ENCODE assay signal across 8 cellular contexts in genomic region chr4:39458505-39459300, GRCh38. TPM values are rescaled to one million over a fixed set of nuclear protein-coding genes. Genes with fewer than 3 reads are reported as not detected.
DNase-seq lines count a peak whose midpoint lies in the region; ATAC-seq, FAIRE-seq and TF ChIP-seq lines count a peak whose summit lies in the region.

TSS of gene LIAS (plus strand) at chr4:39459056. CDS start at chr4:39459118, 62 bp downstream.
TSS of gene RPL9 (minus strand) at chr4:39458922. CDS start at chr4:39458439, 483 bp downstream.

- WGBS in IMR-90 (ENCODE audit: extremely low coverage in 2 of 2, insufficient read length in 1 of 2), 2 experiments = 0% methylated on average over 28 of the region's 55 CpGs; no CpG with 5 or more reads in 1 of the 2 experiments

- H3K79me1 ChIP-seq in IMR-90 (ENCODE audit: low read depth in 1 of 2, low read length in 2 of 2) = peaks cover 21 to 45% of the 10 kb centered on the region in 2 experiments

- no peak within 1 kb of the TSS for H2BK20ac ChIP-seq in IMR-90 (ENCODE audit: low read depth, low read length)

- intact Hi-C loops in IMR-90 (cut with micrococcal nuclease) = no loop called here
- intact Hi-C loops in endothelial cell of umbilical vein (cut with micrococcal nuclease) = loop anchor here (1.0 kb wide), 2 partner anchors 203 to 276 kb away; partner anchors contain the start of gene WDR19

- ATAC-seq in GM21528 (IDR thresholded peaks at IDR 0.05; ENCODE audit: low FRiP score, unreplicated experiment) (peak; percentile 87), IMR-90 (ENCODE audit: low read depth) (peak; percentile 94)

- H2AK9ac ChIP-seq in IMR-90 (replicated peaks; ENCODE audit: low read depth, low read length, poor library complexity) = peak within 1 kb of the TSS; percentile 93

- H3K36me3 ChIP-seq in IMR-90 (ENCODE audit: control insufficient read depth, insufficient read depth, low read length) = peaks cover 24% of the 10 kb centered on the region
- peaks cover 7 to 21% of the 10 kb centered on the region in 2 experiments for H3K36me3 ChIP-seq in endothelial cell of umbilical vein (ENCODE audit: control insufficient read depth in 2 of 2, extremely low read depth in 1 of 2, insufficient read depth in 2 of 2, low read length in 2 of 2)

- TF ChIP-seq POLR2A in IMR-90 (IDR thresholded peaks at IDR 0.05; ENCODE audit: low read depth, low read length) (peak; percentile 98), endothelial cell of umbilical vein (IDR thresholded peaks at IDR 0.05; ENCODE audit: low read depth, low read length) (peak; percentile 98)

- H3K14ac ChIP-seq in IMR-90 (replicated peaks; ENCODE audit: low read depth, low read length) = peak within 1 kb of the TSS; percentile 89

- dilution Hi-C loops in IMR-90 (cut with HindIII; ENCODE audit: low sequenced_read_pairs, unreplicated experiment) = no loop called here
- dilution Hi-C loops in endothelial cell of umbilical vein (cut with MboI; ENCODE audit: extremely low pct_ligation_motif_present, low sequenced_read_pairs) = no loop called here

- H2AFZ ChIP-seq in IMR-90 (replicated peaks; ENCODE audit: low read length, poor library complexity) (peak within 1 kb of the TSS; percentile 78), endothelial cell of umbilical vein (ENCODE audit: low read depth, low read length) (peak within 1 kb of the TSS; percentile 93)

- H3K56ac ChIP-seq in IMR-90 (ENCODE audit: extremely low read depth, insufficient read depth, low read length) = peak within 1 kb of the TSS; percentile 93

- BruUV-seq in IMR-90 (replicated peaks; lab: Mats Ljungman, UMichigan) (no TSS peak), endothelial cell of umbilical vein (replicated peaks; lab: Mats Ljungman, UMichigan) (TSS peak; percentile 51)

- no peak within 1 kb of the TSS for H2BK120ac ChIP-seq in IMR-90 (ENCODE audit: low read depth, low read length)

- H3K27ac ChIP-seq in IMR-90 (ENCODE audit: insufficient read depth, low read length) = peak within 1 kb of the TSS; percentile 70
- peak within 1 kb of the TSS; percentile 83 for H3K27ac ChIP-seq in endothelial cell of umbilical vein (ENCODE audit: insufficient read depth, low read depth, low read length)

- TF ChIP-seq CTCF in IMR-90 (conservative IDR thresholded peaks at IDR 0.05; ENCODE audit: low read depth, low read length) = no peak
- TF ChIP-seq CTCF in endothelial cell of umbilical vein (IDR thresholded peaks at IDR 0.05; ENCODE audit: extremely low read depth in 1 of 2, insufficient read depth in 1 of 2, low read depth in 1 of 2, low read length in 2 of 2) = no peak

- DNase-seq in DMS 273 (lab: John Stamatoyannopoulos, UW; ENCODE audit: unreplicated experiment) (peak; percentile 97), IMR-90 (peak; percentile 100), OCI-M1 (lab: John Stamatoyannopoulos, UW) (peak; percentile 98), activated T-cell treated with anti-CD3 and anti-CD28 coated beads for 24 hours (ENCODE audit: low read depth) (peak; percentile 90), endothelial cell of umbilical vein (ENCODE audit: low read depth, low spot score) (peak; percentile 99), midbrain (lab: John Stamatoyannopoulos, UW) (peak; percentile 95)
- DNase-seq in stimulated activated CD8-positive, alpha-beta memory T cell treated with anti-CD3 and anti-CD28 coated beads, Interleukin-2, amount 100 ng/mL, for 1 hour (ENCODE audit: low read depth in 2 of 2) = peak; percentile 86 to 90

- peak within 1 kb of the TSS; percentile 98 for H3K23ac ChIP-seq in IMR-90 (ENCODE audit: low read depth, low read length)

- H4K91ac ChIP-seq in IMR-90 (ENCODE audit: insufficient read depth, low read depth, low read length) = peak within 1 kb of the TSS; percentile 51

- in situ Hi-C loops in IMR-90 (cut with MboI; ENCODE audit: low sequenced_read_pairs) = no loop called here

- H3K9me1 ChIP-seq in IMR-90 (ENCODE audit: insufficient read depth, low read length) (peaks cover 3% of the 10 kb centered on the region; the same call in 1 of the 2 replicates), endothelial cell of umbilical vein (replicated peaks; ENCODE audit: control insufficient read depth, extremely low read depth, insufficient read depth, low read length) (no peaks in the 10 kb centered on the region)

- POLR2A ChIA-PET in IMR-90 (lab: Charles Lee; ENCODE audit: unreplicated experiment) = interaction anchor here (0.5 to 1.5 kb wide), 9 partner anchors 10 to 511 kb away, joined by 3 to 4 read pairs (median 3); no protein-coding TSS in a partner anchor
- POLR2A ChIA-PET in endothelial cell of umbilical vein (lab: Charles Lee) = interaction anchor here (0.8 to 2.0 kb wide), 3 partner anchors 10 to 203 kb away, joined by 3 to 8 read pairs (median 3); partner anchors contain the start of gene UGDH

- peak within 1 kb of the TSS; percentile 48 to 83 for H4K8ac ChIP-seq in IMR-90 (ENCODE audit: low read depth in 2 of 2, low read length in 2 of 2)

- H3K27me3 ChIP-seq in IMR-90 (ENCODE audit: control insufficient read depth, insufficient read depth, low read length) (no peaks in the 10 kb centered on the region), endothelial cell of umbilical vein (ENCODE audit: control insufficient read depth in 2 of 2, insufficient read depth in 2 of 2, low read length in 2 of 2) (no peaks in the 10 kb centered on the region)

- H3K9me3 ChIP-seq in IMR-90 (ENCODE audit: control insufficient read depth, insufficient read depth, low read length) (no peaks in the 10 kb centered on the region), endothelial cell of umbilical vein (replicated peaks; ENCODE audit: control insufficient read depth, insufficient read depth, low read length) (no peaks in the 10 kb centered on the region)

- H3K9ac ChIP-seq in IMR-90 (ENCODE audit: low read depth, low read length) = peak within 1 kb of the TSS; percentile 86
- peak within 1 kb of the TSS; percentile 92 for H3K9ac ChIP-seq in endothelial cell of umbilical vein (replicated peaks; ENCODE audit: extremely low read depth, insufficient read depth, low read length)

- peak; percentile 100 for FAIRE-seq in endothelial cell of umbilical vein (lab: Jason Lieb, UNC)

- peaks cover 38% of the 10 kb centered on the region for H3K79me2 ChIP-seq in endothelial cell of umbilical vein (ENCODE audit: control insufficient read depth, insufficient read depth, low read length)

- no peak for TF ChIP-seq RAD21 in IMR-90 (IDR thresholded peaks at IDR 0.05; ENCODE audit: low read length)

- H3K4me2 ChIP-seq in IMR-90 (ENCODE audit: low read depth, low read length) = peak within 1 kb of the TSS; percentile 97
- H3K4me2 ChIP-seq in endothelial cell of umbilical vein (ENCODE audit: insufficient read depth, low read length) = peak within 1 kb of the TSS; percentile 97

- H3K4ac ChIP-seq in IMR-90 (ENCODE audit: low read depth, low read length) = peak within 1 kb of the TSS; percentile 80

- peak within 1 kb of the TSS; percentile 79 for H2BK5ac ChIP-seq in IMR-90 (ENCODE audit: low read depth, low read length, poor library complexity, severe bottlenecking)

- peak within 1 kb of the TSS; percentile 68 for H3K4me3 ChIP-seq in IMR-90 (ENCODE audit: insufficient read depth, low read depth, low read length)
- H3K4me3 ChIP-seq in endothelial cell of umbilical vein (replicated peaks in 1 of 3; ENCODE audit: insufficient read depth in 1 of 3, low read depth in 1 of 3, low read length in 3 of 3) = peak within 1 kb of the TSS; percentile 55 to 99 (median 93)

- peak within 1 kb of the TSS; percentile 90 for H2AK5ac ChIP-seq in IMR-90 (ENCODE audit: low read depth, low read length)

- peak within 1 kb of the TSS; percentile 65 for H3K18ac ChIP-seq in IMR-90 (ENCODE audit: low read depth, low read length)

- H4K5ac ChIP-seq in IMR-90 (ENCODE audit: low read depth, low read length) = peak within 1 kb of the TSS; percentile 47

- H2BK15ac ChIP-seq in IMR-90 (ENCODE audit: low read depth, low read length) = no peak within 1 kb of the TSS

- CTCF ChIA-PET in IMR-90 (lab: Yijun Ruan, JAX) = interaction anchor here (0.9 to 1.1 kb wide), 2 partner anchors 10 to 11 kb away, joined by 3 to 5 read pairs; no protein-coding TSS in a partner anchor
- CTCF ChIA-PET in endothelial cell of umbilical vein (lab: Charles Lee) = interaction anchor here (0.7 kb wide), 1 partner anchor 11 kb away, joined by 5 read pairs; no protein-coding TSS in a partner anchor

- H3K4me1 ChIP-seq in IMR-90 (ENCODE audit: control insufficient read depth, insufficient read depth, low read length) (peaks cover 5% of the 10 kb centered on the region), endothelial cell of umbilical vein (ENCODE audit: control insufficient read depth, extremely low read depth, insufficient read depth, low read length) (peaks cover 26% of the 10 kb centered on the region)

- H4K20me1 ChIP-seq in IMR-90 (ENCODE audit: insufficient read depth, low read length) = peaks cover 40% of the 10 kb centered on the region
- peaks cover 4% of the 10 kb centered on the region for H4K20me1 ChIP-seq in endothelial cell of umbilical vein (replicated peaks; ENCODE audit: control insufficient read depth, extremely low read depth, insufficient read depth, low read length)

RNA-seq across cellular contexts. Expression of gene LIAS, which starts in this region (rescaled TPM):
- total RNA-seq in IMR-90 (2012; rRNA removed) (3.2 and 6.7 TPM in 2 replicates), endothelial cell of umbilical vein (9.7 and 11.3 TPM in 2 replicates)
- polyA plus RNA-seq in IMR-90 (2012; rRNA removed) (7.0 and 7.8 TPM in 2 replicates), endothelial cell of umbilical vein (4.0 and 5.5 TPM in 2 replicates)
- 1.1 and 1.9 TPM in 2 replicates for polyA plus RNA-seq in IMR-90 (2012; cell fraction: cytosol; rRNA removed)
- polyA plus RNA-seq in IMR-90 (2012; cell fraction: nucleus; rRNA removed; ENCODE audit: low replicate concordance) = 1.0 and 6.5 TPM in 2 replicates
- polyA plus RNA-seq in endothelial cell of umbilical vein (2011; cell fraction: cytosol; rRNA removed) = 8.1 and 8.9 TPM in 2 replicates
- 8.6 and 10.3 TPM in 2 replicates for polyA plus RNA-seq in endothelial cell of umbilical vein (2011; cell fraction: nucleus; rRNA removed)
- 6.0 and 12.3 TPM in 2 replicates for polyA plus RNA-seq in endothelial cell of umbilical vein (2012)
- polyA minus RNA-seq in endothelial cell of umbilical vein = 2.3 and 5.6 TPM in 2 replicates
- polyA minus RNA-seq in endothelial cell of umbilical vein (2011; cell fraction: cytosol; rRNA and poly(A)+ RNA removed) = 5.6 TPM
- polyA minus RNA-seq in endothelial cell of umbilical vein (2011; cell fraction: nucleus; rRNA and poly(A)+ RNA removed) = 4.5 and 7.2 TPM in 2 replicates

RNA-seq across cellular contexts. Expression of gene RPL9, which starts in this region (rescaled TPM):
- 1,905 and 3,011 TPM in 2 replicates for total RNA-seq in IMR-90 (2012; rRNA removed)
- polyA plus RNA-seq in IMR-90 (2012; rRNA removed) = 1,087 and 1,627 TPM in 2 replicates
- 556 and 768 TPM in 2 replicates for polyA plus RNA-seq in IMR-90 (2012; cell fraction: cytosol; rRNA removed)
- polyA plus RNA-seq in IMR-90 (2012; cell fraction: nucleus; rRNA removed; ENCODE audit: low replicate concordance) = 108 and 738 TPM in 2 replicates
- 963 and 988 TPM in 2 replicates for total RNA-seq in endothelial cell of umbilical vein
- polyA plus RNA-seq in endothelial cell of umbilical vein = 547 and 1,186 TPM in 2 replicates
- 1,188 and 1,430 TPM in 2 replicates for polyA plus RNA-seq in endothelial cell of umbilical vein (2011; cell fraction: cytosol; rRNA removed)
- 316 and 532 TPM in 2 replicates for polyA plus RNA-seq in endothelial cell of umbilical vein (2011; cell fraction: nucleus; rRNA removed)
- polyA plus RNA-seq in endothelial cell of umbilical vein (2012) = 1,381 and 1,788 TPM in 2 replicates
- 69.0 and 71.6 TPM in 2 replicates for polyA minus RNA-seq in endothelial cell of umbilical vein
- polyA minus RNA-seq in endothelial cell of umbilical vein (2011; cell fraction: cytosol; rRNA and poly(A)+ RNA removed) = 525 TPM
- polyA minus RNA-seq in endothelial cell of umbilical vein (2011; cell fraction: nucleus; rRNA and poly(A)+ RNA removed) = 185 and 229 TPM in 2 replicates

Comparison
In these comparisons a context has a peak if more than half of its experiments do, and no peak if none do; other contexts are left out.
1. Peak in every context shown above with its lines: DNase-seq, ATAC-seq, H3K4me3 ChIP-seq and H3K27ac ChIP-seq.